In the genomic region with DNA sequence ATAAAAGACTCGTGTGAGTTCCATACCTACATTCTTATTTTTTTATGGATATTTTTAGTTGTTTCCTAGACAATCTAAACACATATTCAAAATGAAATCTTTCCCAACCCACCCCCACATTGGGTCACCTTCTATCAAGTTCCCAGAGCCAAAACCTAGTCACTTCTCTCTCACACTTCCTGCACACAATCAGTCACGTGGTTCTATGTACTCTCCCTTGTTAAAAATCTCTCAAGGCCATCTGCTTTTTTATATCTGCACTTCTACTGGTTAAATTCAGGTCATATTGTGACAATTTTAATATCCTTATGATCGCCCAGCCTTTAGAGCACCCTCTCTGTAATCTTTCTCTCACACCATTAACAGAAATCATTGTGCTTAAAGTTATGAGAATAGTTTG, we compare ENCODE assay signal across 21 cellular contexts.
A peak's percentile ranks its signal among the peaks of the same experiment; 100 is the strongest.
DNase-seq lines count a peak whose midpoint lies in the region; ATAC-seq, FAIRE-seq and TF ChIP-seq lines count a peak whose summit lies in the region.
"Had no signal": no experiment of that assay in that cellular context is flagged by ENCODE, and none has a peak within 500 bp of the region (broad histone marks: within the 10 kb centered on the region; RNA-seq: fewer than 3 reads in every experiment).

No MANE protein-coding gene starts in this region.

- no peaks in the 10 kb centered on the region for H3K79me2 ChIP-seq in HepG2 (ENCODE audit: insufficient read depth, low read length)

- in situ Hi-C loops in HepG2 (cut with HindIII; ENCODE audit: extremely low pct_ligation_motif_present, low pct_unique_long_range_greater_than_20kb): no loop called here

- CTCF ChIA-PET in HepG2 (lab: Yijun Ruan, JAX; ENCODE audit: low intra/inter-chr PET ratio, low total read pairs): no interaction called here

- DNase-seq in NCI-H2171 treated with DMSO at 0.1 percent for 48 hours (lab: John Stamatoyannopoulos, UW) (peak; percentile 8), NCI-H2171 (lab: John Stamatoyannopoulos, UW) (no peak), HepG2 (ENCODE audit: low spot score) (no peak), right lobe of liver (no peak), mesothelial cell of epicardium (ENCODE audit: low spot score in 2 of 2, unreplicated experiment in 2 of 2) (no peak)
- DNase-seq: 8988T; Calu3; CD4-positive, alpha-beta memory T cell; DMS79 treated with DMSO at 0.1 percent for 48 hours; GF-D8; GOT3; H7; HFFc6; IMR-90 had no signal

- H3K27ac ChIP-seq in HepG2 (ENCODE audit: extremely low read length, insufficient read depth, low read length): no peak overlapping the region
- H3K27ac ChIP-seq in right lobe of liver: no peak overlapping the region
- H3K27ac ChIP-seq: BLaER1, HL-60 had no signal

- H3K9ac ChIP-seq in HepG2 (ENCODE audit: insufficient read depth, low read depth, low read length): no peak overlapping the region
- H3K9ac ChIP-seq: BLaER1 had no signal

- BruUV-seq in HepG2 (replicated peaks; lab: Mats Ljungman, UMichigan): no TSS peak

- peaks cover 25% of the 10 kb centered on the region for H3K9me3 Mint-ChIP-seq in mesothelial cell of epicardium

- H3K4me3 ChIP-seq in HepG2 (replicated peaks in 1 of 3; ENCODE audit: insufficient read depth in 1 of 3, low read depth in 2 of 3, low read length in 3 of 3) (no peak overlapping the region), right lobe of liver (no peak overlapping the region)
- H3K4me3 ChIP-seq: BLaER1 had no signal

- H3K27ac Mint-ChIP-seq in mesothelial cell of epicardium: peak overlapping the region; percentile 7
- H3K27ac Mint-ChIP-seq: CD14-positive monocyte; CD4-positive, alpha-beta memory T cell; HFFc6 had no signal

- no peak for FAIRE-seq in HepG2 (lab: Jason Lieb, UNC)
- FAIRE-seq: GM19239 had no signal

- H4K20me1 ChIP-seq in HepG2 (ENCODE audit: insufficient read depth, low read length): no peaks in the 10 kb centered on the region
- H4K20me1 ChIP-seq: BLaER1 had no signal

- POLR2A ChIA-PET in HepG2 (lab: Yijun Ruan, JAX): no interaction called here

- 0% methylated on average over 3 of the region's 3 CpGs for WGBS in HepG2 (ENCODE audit: low lambda C conversion rate)
- WGBS in right lobe of liver (ENCODE audit: insufficient coverage, low coverage, low lambda C conversion rate, missing lambda C conversion rate): 33% methylated on average over 3 of the region's 3 CpGs

- no peak overlapping the region for H3K4me2 ChIP-seq in HepG2 (ENCODE audit: low read depth, low read length)
- H3K4me2 ChIP-seq: BLaER1 had no signal

- intact Hi-C loops in HepG2 (cut with micrococcal nuclease; ENCODE audit: unreplicated experiment): no loop called here
- intact Hi-C loops in right lobe of liver (cut with DNase I): no loop called here

- H3K4me3 Mint-ChIP-seq in mesothelial cell of epicardium: no peak overlapping the region
- H3K4me3 Mint-ChIP-seq: CD14-positive monocyte; CD4-positive, alpha-beta memory T cell; HFFc6 had no signal

- H3K27me3 Mint-ChIP-seq in mesothelial cell of epicardium (ENCODE audit: low read depth): no peaks in the 10 kb centered on the region
- H3K27me3 Mint-ChIP-seq: CD4-positive, alpha-beta memory T cell had no signal

- peaks cover 8% of the 10 kb centered on the region for H3K36me3 Mint-ChIP-seq in mesothelial cell of epicardium
- H3K36me3 Mint-ChIP-seq: CD14-positive monocyte; CD4-positive, alpha-beta memory T cell had no signal

- no peak overlapping the region for H2AFZ ChIP-seq in HepG2 (ENCODE audit: low read length)

- no peaks in the 10 kb centered on the region for H3K36me3 ChIP-seq in HepG2 (replicated peaks in 1 of 2; ENCODE audit: control insufficient read depth in 1 of 2, insufficient read depth in 2 of 2, low read length in 2 of 2)
- H3K36me3 ChIP-seq in right lobe of liver: no peaks in the 10 kb centered on the region
- H3K36me3 ChIP-seq: BLaER1 had no signal

- no peak for ATAC-seq in HepG2
- no peak for ATAC-seq in right lobe of liver
- ATAC-seq in GM21529 (IDR thresholded peaks at IDR 0.05; ENCODE audit: unreplicated experiment): no peak
- ATAC-seq in GM21381 (IDR thresholded peaks at IDR 0.05; ENCODE audit: unreplicated experiment): no peak
- ATAC-seq: HCT116 had no signal

- H3K4me1 ChIP-seq in HepG2 (ENCODE audit: insufficient read depth, low read length): no peaks in the 10 kb centered on the region
- no peaks in the 10 kb centered on the region for H3K4me1 ChIP-seq in right lobe of liver
- H3K4me1 ChIP-seq: BLaER1 had no signal

- no peak for TF ChIP-seq RAD21 in HepG2 (CRISPR knock-in tag; IDR thresholded peaks at IDR 0.05)

- H3K4me1 Mint-ChIP-seq in mesothelial cell of epicardium: peaks cover 2% of the 10 kb centered on the region
- H3K4me1 Mint-ChIP-seq: CD14-positive monocyte; CD4-positive, alpha-beta memory T cell had no signal

- no peak for TF ChIP-seq EP300 in HepG2 (IDR thresholded peaks at IDR 0.05; ENCODE audit: low read depth in 2 of 2, low read length in 2 of 2)
- TF ChIP-seq EP300 in HepG2 (CRISPR knock-in tag; IDR thresholded peaks at IDR 0.05; ENCODE audit: borderline replicate concordance): no peak

- TF ChIP-seq CTCF in HepG2 (CRISPR knock-in tag; IDR thresholded peaks at IDR 0.05) (no peak), right lobe of liver (IDR thresholded peaks at IDR 0.05) (no peak), mesothelial cell of epicardium (IDR thresholded peaks at IDR 0.05; ENCODE audit: unreplicated experiment) (no peak)

- TF ChIP-seq POLR2A in HepG2 (IDR thresholded peaks at IDR 0.05; ENCODE audit: insufficient read depth in 1 of 2, low read depth in 2 of 2, low read length in 2 of 2): no peak
- no peak for TF ChIP-seq POLR2A in right lobe of liver (IDR thresholded peaks at IDR 0.05)

- H3K9me3 ChIP-seq in HepG2 (ENCODE audit: low read length) (peaks cover 19% of the 10 kb centered on the region), right lobe of liver (no peaks in the 10 kb centered on the region)

- H3K27me3 ChIP-seq in HepG2 (ENCODE audit: control insufficient read depth in 1 of 2, insufficient read depth in 2 of 2, low read length in 2 of 2): no peaks in the 10 kb centered on the region; a peak in 1 of 5 replicates
- H3K27me3 ChIP-seq in right lobe of liver: no peaks in the 10 kb centered on the region
- H3K27me3 ChIP-seq: BLaER1 had no signal

TF ChIP-seq in HepG2, 621 proteins besides CTCF, POLR2A, EP300 and RAD21:
- TF ChIP-seq TBX2 (CRISPR knock-in tag; IDR thresholded peaks at IDR 0.05; ENCODE audit: borderline replicate concordance) (no peak), NPAS2 (CRISPR knock-in tag; IDR thresholded peaks at IDR 0.05; ENCODE audit: borderline replicate concordance) (no peak), KDM5B (CRISPR knock-in tag; IDR thresholded peaks at IDR 0.05; ENCODE audit: borderline replicate concordance) (no peak), RAD51 (IDR thresholded peaks at IDR 0.05; ENCODE audit: borderline replicate concordance) (peak; percentile 57; the same call in 1 of the 2 replicates)
- TF ChIP-seq, protein P1, sequence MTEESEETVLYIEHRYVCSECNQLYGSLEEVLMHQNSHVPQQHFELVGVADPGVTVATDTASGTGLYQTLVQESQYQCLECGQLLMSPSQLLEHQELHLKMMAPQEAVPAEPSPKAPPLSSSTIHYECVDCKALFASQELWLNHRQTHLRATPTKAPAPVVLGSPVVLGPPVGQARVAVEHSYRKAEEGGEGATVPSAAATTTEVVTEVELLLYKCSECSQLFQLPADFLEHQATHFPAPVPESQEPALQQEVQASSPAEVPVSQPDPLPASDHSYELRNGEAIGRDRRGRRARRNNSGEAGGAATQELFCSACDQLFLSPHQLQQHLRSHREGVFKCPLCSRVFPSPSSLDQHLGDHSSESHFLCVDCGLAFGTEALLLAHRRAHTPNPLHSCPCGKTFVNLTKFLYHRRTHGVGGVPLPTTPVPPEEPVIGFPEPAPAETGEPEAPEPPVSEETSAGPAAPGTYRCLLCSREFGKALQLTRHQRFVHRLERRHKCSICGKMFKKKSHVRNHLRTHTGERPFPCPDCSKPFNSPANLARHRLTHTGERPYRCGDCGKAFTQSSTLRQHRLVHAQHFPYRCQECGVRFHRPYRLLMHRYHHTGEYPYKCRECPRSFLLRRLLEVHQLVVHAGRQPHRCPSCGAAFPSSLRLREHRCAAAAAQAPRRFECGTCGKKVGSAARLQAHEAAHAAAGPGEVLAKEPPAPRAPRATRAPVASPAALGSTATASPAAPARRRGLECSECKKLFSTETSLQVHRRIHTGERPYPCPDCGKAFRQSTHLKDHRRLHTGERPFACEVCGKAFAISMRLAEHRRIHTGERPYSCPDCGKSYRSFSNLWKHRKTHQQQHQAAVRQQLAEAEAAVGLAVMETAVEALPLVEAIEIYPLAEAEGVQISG (CRISPR knock-in tag; IDR thresholded peaks at IDR 0.05): no peak
